8 cellular contexts compared by ENCODE assay signal in genomic region chr3:135966349-135966695, GRCh38. TPM values are rescaled to one million over a fixed set of nuclear protein-coding genes. Genes with fewer than 3 reads are reported as not detected.
A peak's percentile ranks its signal among the peaks of the same experiment; 100 is the strongest.
DNase-seq lines count a peak whose midpoint lies in the region; ATAC-seq, FAIRE-seq and TF ChIP-seq lines count a peak whose summit lies in the region.

No MANE protein-coding gene starts in this region.

- no peak for FAIRE-seq in urothelium cell line (lab: Jason Lieb, UNC)

- peak overlapping the region; percentile 64 for H3K4me3 Mint-ChIP-seq in activated T-helper 2 cell treated with anti-CD3 and anti-CD28 coated beads, Interferon-gamma antibody, Interleukin-2, Interleukin-4, amounts not matched to agents 10 μg/mL and 5 μg/mL and 100 μg/mL, durations not matched to agents 14 hours and 24 hours and 36 hours (ENCODE audit: low read depth)

- H3K27me3 ChIP-seq in hepatocyte (no peaks in the 10 kb centered on the region), skeletal muscle tissue (ENCODE audit: control insufficient read depth in 3 of 3, insufficient read depth in 3 of 3, low read length in 3 of 3) (no peaks in the 10 kb centered on the region)

- H3K4me2 ChIP-seq in hepatocyte: peak overlapping the region; percentile 85

- H3K9me3 Mint-ChIP-seq in activated T-helper 2 cell treated with anti-CD3 and anti-CD28 coated beads, Interferon-gamma antibody, Interleukin-2, Interleukin-4, amounts not matched to agents 10 μg/mL and 5 μg/mL and 100 μg/mL, durations not matched to agents 14 hours and 24 hours and 36 hours: peaks cover 4% of the 10 kb centered on the region

- H3K4me1 Mint-ChIP-seq in activated T-helper 2 cell treated with anti-CD3 and anti-CD28 coated beads, Interferon-gamma antibody, Interleukin-2, Interleukin-4, amounts not matched to agents 10 μg/mL and 5 μg/mL and 100 μg/mL, durations not matched to agents 14 hours and 24 hours and 36 hours (ENCODE audit: low read depth): peaks cover 2% of the 10 kb centered on the region

- peak overlapping the region; percentile 90 for H2AFZ ChIP-seq in hepatocyte

- H3K9me2 ChIP-seq in hepatocyte (replicated peaks; ENCODE audit: insufficient read depth): no peaks in the 10 kb centered on the region

- H3K27ac ChIP-seq in hepatocyte: peak overlapping the region; percentile 91
- H3K27ac ChIP-seq in skeletal muscle tissue (ENCODE audit: low read depth, low read length): peak overlapping the region; percentile 92

- no peaks in the 10 kb centered on the region for H3K36me3 Mint-ChIP-seq in activated T-helper 2 cell treated with anti-CD3 and anti-CD28 coated beads, Interferon-gamma antibody, Interleukin-2, Interleukin-4, amounts not matched to agents 10 μg/mL and 5 μg/mL and 100 μg/mL, durations not matched to agents 14 hours and 24 hours and 36 hours (ENCODE audit: low read depth)

- no peaks in the 10 kb centered on the region for H4K20me1 ChIP-seq in hepatocyte (ENCODE audit: insufficient read depth, poor library complexity, severe bottlenecking)

- H3K27me3 Mint-ChIP-seq in activated T-helper 2 cell treated with anti-CD3 and anti-CD28 coated beads, Interferon-gamma antibody, Interleukin-2, Interleukin-4, amounts not matched to agents 10 μg/mL and 5 μg/mL and 100 μg/mL, durations not matched to agents 14 hours and 24 hours and 36 hours (ENCODE audit: low read depth): peaks cover 37% of the 10 kb centered on the region

- peaks cover 41% of the 10 kb centered on the region for H3K79me2 ChIP-seq in hepatocyte

- ATAC-seq in GM18511 (IDR thresholded peaks at IDR 0.05; ENCODE audit: unreplicated experiment): peak; percentile 20
- peak; percentile 10 for ATAC-seq in HG02981 (IDR thresholded peaks at IDR 0.05; ENCODE audit: unreplicated experiment)
- ATAC-seq in GM18861 (IDR thresholded peaks at IDR 0.05; ENCODE audit: unreplicated experiment): no peak

- no peak for DNase-seq in activated T-helper 2 cell treated with anti-CD3 and anti-CD28 coated beads, Interferon-gamma antibody, Interleukin-2, Interleukin-4, amounts not matched to agents 10 μg/mL and 5 μg/mL and 100 μg/mL, durations not matched to agents 14 hours and 24 hours and 36 hours (ENCODE audit: low spot score)
- DNase-seq in hepatocyte (ENCODE audit: low spot score): peak; percentile 61
- DNase-seq in RKO (ENCODE audit: low spot score): no peak
- DNase-seq in urothelium cell line (ENCODE audit: low spot score): no peak

- H3K36me3 ChIP-seq in hepatocyte (replicated peaks; ENCODE audit: insufficient read depth, low read depth): no peaks in the 10 kb centered on the region
- no peaks in the 10 kb centered on the region for H3K36me3 ChIP-seq in skeletal muscle tissue (ENCODE audit: control insufficient read depth in 3 of 3, insufficient read depth in 3 of 3, low read length in 3 of 3)

- H3K4me3 ChIP-seq in hepatocyte: peak overlapping the region; percentile 81
- peak overlapping the region; percentile 68 to 78 (median 75) for H3K4me3 ChIP-seq in skeletal muscle tissue (ENCODE audit: low read length in 3 of 3)

- TF ChIP-seq CTCF in hepatocyte (IDR thresholded peaks at IDR 0.05; ENCODE audit: poor library complexity): no peak

- WGBS in hepatocyte (ENCODE audit: low lambda C conversion rate, missing lambda C conversion rate): under 1% methylated on average over 29 of the region's 29 CpGs

- H3K9me3 ChIP-seq in hepatocyte (ENCODE audit: low read depth) (no peaks in the 10 kb centered on the region), skeletal muscle tissue (ENCODE audit: control insufficient read depth in 3 of 3, low read length in 3 of 3) (no peaks in the 10 kb centered on the region)

- peak overlapping the region; percentile 81 to 87 (median 86) for H3K9ac ChIP-seq in skeletal muscle tissue (ENCODE audit: low read depth in 1 of 3, low read length in 3 of 3)

- H3K4me1 ChIP-seq in hepatocyte (ENCODE audit: insufficient read depth): peaks cover 27% of the 10 kb centered on the region
- H3K4me1 ChIP-seq in skeletal muscle tissue (ENCODE audit: control insufficient read depth in 3 of 3, insufficient read depth in 3 of 3, low read length in 3 of 3): peaks cover 11 to 37% (median 28%) of the 10 kb centered on the region in 3 donors

- H3K27ac Mint-ChIP-seq in activated T-helper 2 cell treated with anti-CD3 and anti-CD28 coated beads, Interferon-gamma antibody, Interleukin-2, Interleukin-4, amounts not matched to agents 10 μg/mL and 5 μg/mL and 100 μg/mL, durations not matched to agents 14 hours and 24 hours and 36 hours: no peak overlapping the region

- intact Hi-C loops in activated T-helper 2 cell treated with anti-CD3 and anti-CD28 coated beads, Interferon-gamma antibody, Interleukin-2, Interleukin-4, amounts not matched to agents 10 μg/mL and 5 μg/mL and 100 μg/mL, durations not matched to agents 14 hours and 24 hours and 36 hours (cut with micrococcal nuclease): loop anchor here (10.0 kb wide), 1 partner anchor 228 kb away; the partner anchor contains the start of gene MSL2

RNA-seq across cellular contexts. Expression of gene PPP2R3A, which starts 0.8 kb away (rescaled TPM):
- total RNA-seq in activated T-helper 2 cell treated with anti-CD3 and anti-CD28 coated beads, Interferon-gamma antibody, Interleukin-2, Interleukin-4, amounts not matched to agents 10 μg/mL and 5 μg/mL and 100 μg/mL, durations not matched to agents 14 hours and 24 hours and 36 hours: 0.09 and 0.11 TPM in 2 replicates
- 20.2 and 22.0 TPM in 2 replicates for total RNA-seq in hepatocyte
- polyA plus RNA-seq in hepatocyte: 6.7 and 7.9 TPM in 2 replicates
- total RNA-seq in skeletal muscle tissue: 45.9 TPM

Comparison
In these comparisons a context has a peak if more than half of its experiments do, and no peak if none do; other contexts are left out.
1. RNA of gene PPP2R3A, which starts 0.8 kb away (total RNA-seq): 45.9 TPM in skeletal muscle tissue (single experiment) and 20.2 to 22.0 TPM in hepatocyte; 0.09 to 0.11 TPM in activated T-helper 2 cell treated with anti-CD3 and anti-CD28 coated beads, Interferon-gamma antibody, Interleukin-2, Interleukin-4, amounts not matched to agents 10 μg/mL and 5 μg/mL and 100 μg/mL, durations not matched to agents 14 hours and 24 hours and 36 hours; every median in the first group is over 10 times any median in the second.